Comparison of ENCODE assay signal across 13 cellular contexts in genomic region chr15:96234109-96234892, GRCh38.
A peak's percentile ranks its signal among the peaks of the same experiment; 100 is the strongest.
DNase-seq lines count a peak whose midpoint lies in the region; ATAC-seq and TF ChIP-seq lines count a peak whose summit lies in the region.
"Had no signal": no experiment of that assay in that cellular context is flagged by ENCODE, and none has a peak within 500 bp of the region (broad histone marks: within the 10 kb centered on the region; RNA-seq: fewer than 3 reads in every experiment).

No MANE protein-coding gene starts in this region.

- H3K9me3 ChIP-seq in transverse colon: no peaks in the 10 kb centered on the region
- no peaks in the 10 kb centered on the region for H3K9me3 ChIP-seq in T-helper 17 cell (ENCODE audit: control insufficient read depth, low read length, poor library complexity, severe bottlenecking)

- TF ChIP-seq CTCF in BJ (IDR thresholded peaks at IDR 0.05; ENCODE audit: insufficient read depth, low read depth, low read length): no peak
- no peak for TF ChIP-seq CTCF in fibroblast of the aortic adventitia (IDR thresholded peaks at IDR 0.05; ENCODE audit: insufficient read depth, low read length)
- TF ChIP-seq CTCF in transverse colon (IDR thresholded peaks at IDR 0.05): no peak

- no peak overlapping the region for H3K27ac ChIP-seq in transverse colon
- H3K27ac ChIP-seq: spleen had no signal

- in situ Hi-C loops in transverse colon (cut with MboI; ENCODE audit: low pct_ligation_motif_present in 1 of 4, low pct_unique_long_range_greater_than_20kb in 1 of 4, low sequenced_read_pairs in 3 of 4): no loop called here

- intact Hi-C loops in transverse colon (cut with DNase I; ENCODE audit: low total_unique reads): no loop called here

- no peaks in the 10 kb centered on the region for H3K27me3 Mint-ChIP-seq in T-helper 17 cell
- H3K27me3 Mint-ChIP-seq: activated CD4-positive, alpha-beta memory T cell treated with anti-CD3 and anti-CD28 coated beads for 36 hours; CD4-positive, CD25-positive, alpha-beta regulatory T cell had no signal

- no peaks in the 10 kb centered on the region for H3K4me1 ChIP-seq in transverse colon
- H3K4me1 ChIP-seq: spleen had no signal

- POLR2A ChIA-PET in BJ (lab: Charles Lee): no interaction called here

- H3K36me3 ChIP-seq in BJ (ENCODE audit: control insufficient read depth, insufficient read depth, low read length): no peaks in the 10 kb centered on the region
- H3K36me3 ChIP-seq in transverse colon: no peaks in the 10 kb centered on the region
- H3K36me3 ChIP-seq: spleen had no signal

- DNase-seq in BJ (ENCODE audit: low read depth): peak; percentile 74
- peak; percentile 84 to 96 for DNase-seq in NCI-H524 (lab: John Stamatoyannopoulos, UW)
- DNase-seq in fibroblast of the aortic adventitia (ENCODE audit: low read depth): peak; percentile 79
- no peak for DNase-seq in transverse colon
- no peak for DNase-seq in NCI-H1930 (lab: John Stamatoyannopoulos, UW)
- DNase-seq in T-helper 17 cell: no peak
- DNase-seq: activated CD4-positive, alpha-beta memory T cell treated with anti-CD3 and anti-CD28 coated beads for 36 hours; CD4-positive, CD25-positive, alpha-beta regulatory T cell; NCI-H1092; spleen had no signal

- TF ChIP-seq EP300 in transverse colon (IDR thresholded peaks at IDR 0.05; ENCODE audit: low read depth): no peak

- H3K36me3 Mint-ChIP-seq in T-helper 17 cell (ENCODE audit: low read depth): no peaks in the 10 kb centered on the region
- H3K36me3 Mint-ChIP-seq: activated CD4-positive, alpha-beta memory T cell treated with anti-CD3 and anti-CD28 coated beads for 36 hours; CD4-positive, CD25-positive, alpha-beta regulatory T cell had no signal

- H3K27me3 ChIP-seq in BJ (ENCODE audit: control insufficient read depth, insufficient read depth, low read length): no peaks in the 10 kb centered on the region
- H3K27me3 ChIP-seq in transverse colon: no peaks in the 10 kb centered on the region
- H3K27me3 ChIP-seq: spleen had no signal

- peak; percentile 64 for ATAC-seq in GM21723 (IDR thresholded peaks at IDR 0.05; ENCODE audit: unreplicated experiment)
- ATAC-seq in HG02763 (IDR thresholded peaks at IDR 0.05; ENCODE audit: unreplicated experiment): no peak
- no peak for ATAC-seq in T-helper 17 cell

- H3K4me3 ChIP-seq in BJ (ENCODE audit: low read depth, low read length) (no peak overlapping the region), fibroblast of the aortic adventitia (ENCODE audit: low read depth, low read length) (no peak overlapping the region), transverse colon (no peak overlapping the region)
- H3K4me3 ChIP-seq: spleen had no signal

- TF ChIP-seq POLR2A in transverse colon (IDR thresholded peaks at IDR 0.05): no peak

- no peaks in the 10 kb centered on the region for H3K4me1 Mint-ChIP-seq in T-helper 17 cell
- H3K4me1 Mint-ChIP-seq: CD4-positive, CD25-positive, alpha-beta regulatory T cell had no signal

- no peak overlapping the region for H3K27ac Mint-ChIP-seq in T-helper 17 cell
- H3K27ac Mint-ChIP-seq: activated CD4-positive, alpha-beta memory T cell treated with anti-CD3 and anti-CD28 coated beads for 36 hours; CD4-positive, CD25-positive, alpha-beta regulatory T cell; stimulated activated naive CD8-positive, alpha-beta T cell treated with anti-CD3 and anti-CD28 coated beads, Interleukin-15, Interleukin-2, amounts not matched to agents 100 ng/mL and 50 ng/mL, for 24 hours had no signal

- CTCF ChIA-PET in BJ (lab: Yijun Ruan, JAX): interaction anchor here (0.6 to 1.4 kb wide), 2 partner anchors 10 to 975 kb away, joined by 3 to 4 read pairs; no protein-coding TSS in a partner anchor

- H3K4me3 Mint-ChIP-seq in T-helper 17 cell: no peak overlapping the region
- H3K4me3 Mint-ChIP-seq: activated CD4-positive, alpha-beta memory T cell treated with anti-CD3 and anti-CD28 coated beads for 36 hours; CD4-positive, CD25-positive, alpha-beta regulatory T cell; stimulated activated naive CD8-positive, alpha-beta T cell treated with anti-CD3 and anti-CD28 coated beads, Interleukin-15, Interleukin-2, amounts not matched to agents 100 ng/mL and 50 ng/mL, for 24 hours had no signal

- 69 to 72% methylated on average over 6 to 12 of the region's 12 CpGs for WGBS in transverse colon (ENCODE audit: low coverage in 1 of 2), 2 donors

Comparison
In these comparisons a context has a peak if more than half of its experiments do, and no peak if none do; other contexts are left out.
1. DNase-seq: peak in BJ (single experiment), NCI-H524 (2 of 2) and fibroblast of the aortic adventitia (single experiment); none in transverse colon (single experiment), NCI-H1930 (0 of 2) and T-helper 17 cell (0 of 3).